Comparison of ENCODE assay signal across 41 cellular contexts in genomic region chr1:154095456-154095855, GRCh38. TPM values are rescaled to one million over a fixed set of nuclear protein-coding genes. Genes with fewer than 3 reads are reported as not detected.
"Had no signal": no experiment of that assay in that cellular context is flagged by ENCODE, and none has a peak within 500 bp of the region (broad histone marks: within the 10 kb centered on the region; RNA-seq: fewer than 3 reads in every experiment).

No MANE protein-coding gene starts in this region.

- ATAC-seq: activated naive CD4-positive, alpha-beta T cell treated with anti-CD3 and anti-CD28 coated beads, Interleukin-2, amount 50 U/mL, for 72 hours; activated naive CD8-positive, alpha-beta T cell treated with anti-CD3 and anti-CD28 coated beads, Interleukin-2, amount 50 U/mL, for 24 hours; activated T-cell treated with anti-CD3 and anti-CD28 coated beads, Interleukin-2, amount 50 U/mL, for 4 hours; activated T-cell treated with anti-CD3 and anti-CD28 coated beads, Interleukin-2, amount 50 U/mL, for 72 hours; activated T-helper 17 cell treated with anti-CD3 and anti-CD28 coated beads, Interleukin-2, amount 50 U/mL, for 72 hours; body of pancreas had no signal

- H3K36me3 Mint-ChIP-seq: activated naive CD4-positive, alpha-beta T cell treated with anti-CD3 and anti-CD28 coated beads, Interleukin-2, amount 10 ng/mL, durations not matched to agents 7 days and 5 days; activated naive CD4-positive, alpha-beta T cell treated with anti-CD3 and anti-CD28 coated beads, Interleukin-2, amount 50 U/mL, for 24 hours; activated naive CD4-positive, alpha-beta T cell treated with anti-CD3 and anti-CD28 coated beads, Interleukin-2, amount 50 U/mL, for 72 hours; activated naive CD8-positive, alpha-beta T cell; activated naive CD8-positive, alpha-beta T cell treated with anti-CD3 and anti-CD28 coated beads for 36 hours; brain had no signal

- H3K36me3 ChIP-seq: adrenal gland, ascending aorta, brain microvascular endothelial cell, breast epithelium, cardiac muscle cell had no signal

- H3K27me3 Mint-ChIP-seq: activated naive CD4-positive, alpha-beta T cell treated with anti-CD3 and anti-CD28 coated beads, Interleukin-2, amount 10 ng/mL, durations not matched to agents 7 days and 5 days; activated naive CD4-positive, alpha-beta T cell treated with anti-CD3 and anti-CD28 coated beads, Interleukin-2, amount 50 U/mL, for 24 hours; activated naive CD8-positive, alpha-beta T cell; activated naive CD8-positive, alpha-beta T cell treated with anti-CD3 and anti-CD28 coated beads for 36 hours; activated naive CD8-positive, alpha-beta T cell treated with anti-CD3 and anti-CD28 coated beads, Interleukin-2, amount 10 ng/mL, durations not matched to agents 7 days and 5 days; activated naive CD8-positive, alpha-beta T cell treated with anti-CD3 and anti-CD28 coated beads, Interleukin-2, amount 50 U/mL, for 24 hours; activated T-cell treated with anti-CD3 and anti-CD28 coated beads, Interleukin-2, amount 50 U/mL, for 24 hours; activated T-helper 17 cell treated with anti-CD3 and anti-CD28 coated beads, Interleukin-2, amount 50 U/mL, for 72 hours; brain; central memory CD8-positive, alpha-beta T cell had no signal

- H3K27ac Mint-ChIP-seq: activated naive CD4-positive, alpha-beta T cell treated with anti-CD3 and anti-CD28 coated beads for 36 hours; activated naive CD4-positive, alpha-beta T cell treated with anti-CD3 and anti-CD28 coated beads, Interleukin-2, amount 10 ng/mL, durations not matched to agents 7 days and 5 days; activated naive CD4-positive, alpha-beta T cell treated with anti-CD3 and anti-CD28 coated beads, Interleukin-2, amount 50 U/mL, for 24 hours; activated naive CD4-positive, alpha-beta T cell treated with anti-CD3 and anti-CD28 coated beads, Interleukin-2, amount 50 U/mL, for 72 hours; activated naive CD8-positive, alpha-beta T cell; activated naive CD8-positive, alpha-beta T cell treated with anti-CD3 and anti-CD28 coated beads for 36 hours; activated naive CD8-positive, alpha-beta T cell treated with anti-CD3 and anti-CD28 coated beads, Interleukin-2, amount 10 ng/mL, durations not matched to agents 7 days and 5 days; activated naive CD8-positive, alpha-beta T cell treated with anti-CD3 and anti-CD28 coated beads, Interleukin-2, amount 50 U/mL, for 24 hours; activated T-cell treated with anti-CD3 and anti-CD28 coated beads, Interleukin-2, amount 50 U/mL, for 24 hours; activated T-cell treated with anti-CD3 and anti-CD28 coated beads, Interleukin-2, amount 50 U/mL, for 72 hours; activated T-helper 1 cell treated with anti-CD3 and anti-CD28 coated beads, Interleukin-12 subunit alpha, Interleukin-12 subunit beta, Interleukin-2, Interleukin-4 antibody, amounts not matched to agents 30 ng/mL and 10 ng/mL and 1 ng/mL, durations not matched to agents 14 hours and 24 hours and 36 hours; activated T-helper 17 cell treated with anti-CD3 and anti-CD28 coated beads, Interleukin-2, amount 50 U/mL, for 72 hours; activated T-helper 2 cell treated with anti-CD3 and anti-CD28 coated beads, Interferon-gamma antibody, Interleukin-2, Interleukin-4, amounts not matched to agents 10 μg/mL and 5 μg/mL and 100 μg/mL, durations not matched to agents 14 hours and 24 hours and 36 hours; brain had no signal

- FAIRE-seq: astrocyte, bronchial epithelial cell had no signal

- H3K4me1 ChIP-seq: adrenal gland, ascending aorta, body of pancreas, breast epithelium had no signal

- DNase-seq: activated effector memory CD4-positive, alpha-beta T cell treated with anti-CD3 and anti-CD28 coated beads, Interleukin-2, amount 50 U/mL, for 16 hours; activated effector memory CD4-positive, alpha-beta T cell treated with Interleukin-2 at 50 U/mL for 16 hours; activated gamma-delta T cell; activated gamma-delta T cell treated with Interleukin-2 at 50 U/mL for 16 hours; activated naive CD4-positive, alpha-beta T cell; activated naive CD4-positive, alpha-beta T cell treated with anti-CD3 and anti-CD28 coated beads for 36 hours; activated naive CD4-positive, alpha-beta T cell treated with anti-CD3 and anti-CD28 coated beads, Interleukin-2, amount 10 ng/mL, durations not matched to agents 7 days and 5 days; activated naive CD4-positive, alpha-beta T cell treated with anti-CD3 and anti-CD28 coated beads, Interleukin-2, amount 50 U/mL, for 16 hours; activated naive CD4-positive, alpha-beta T cell treated with Interleukin-2 at 50 U/mL for 16 hours; activated naive CD8-positive, alpha-beta T cell treated with anti-CD3 and anti-CD28 coated beads for 36 hours; activated naive CD8-positive, alpha-beta T cell treated with anti-CD3 and anti-CD28 coated beads, Interleukin-2, amount 10 ng/mL, durations not matched to agents 7 days and 5 days; activated naive CD8-positive, alpha-beta T cell treated with anti-CD3 and anti-CD28 coated beads, Interleukin-2, amount 50 U/mL, for 24 hours; activated T-cell treated with anti-CD3 and anti-CD28 coated beads, Interleukin-2, amount 50 U/mL, for 24 hours; activated T-cell treated with anti-CD3 and anti-CD28 coated beads, Interleukin-2, amount 50 U/mL, for 4 hours; activated T-cell treated with anti-CD3 and anti-CD28 coated beads, Interleukin-2, amount 50 U/mL, for 48 hours; activated T-cell treated with anti-CD3 and anti-CD28 coated beads, Interleukin-2, amount 50 U/mL, for 72 hours; adrenal gland; amniotic stem cell; amygdala; anterior cingulate cortex; aorta; body of pancreas; brain microvascular endothelial cell; caudate nucleus; central memory CD4-positive, alpha-beta T cell; cerebellar nuclear complex had no signal

- H3K4me1 Mint-ChIP-seq: activated naive CD4-positive, alpha-beta T cell treated with anti-CD3 and anti-CD28 coated beads, Interleukin-2, amount 10 ng/mL, durations not matched to agents 7 days and 5 days; activated naive CD4-positive, alpha-beta T cell treated with anti-CD3 and anti-CD28 coated beads, Interleukin-2, amount 50 U/mL, for 24 hours; activated naive CD8-positive, alpha-beta T cell treated with anti-CD3 and anti-CD28 coated beads for 36 hours; activated naive CD8-positive, alpha-beta T cell treated with anti-CD3 and anti-CD28 coated beads, Interleukin-2, amount 10 ng/mL, durations not matched to agents 7 days and 5 days; activated naive CD8-positive, alpha-beta T cell treated with anti-CD3 and anti-CD28 coated beads, Interleukin-2, amount 50 U/mL, for 24 hours; activated T-helper 17 cell treated with anti-CD3 and anti-CD28 coated beads, Interleukin-2, amount 50 U/mL, for 72 hours; brain; central memory CD8-positive, alpha-beta T cell had no signal

- H3K9me3 Mint-ChIP-seq: activated naive CD4-positive, alpha-beta T cell treated with anti-CD3 and anti-CD28 coated beads for 36 hours; activated naive CD4-positive, alpha-beta T cell treated with anti-CD3 and anti-CD28 coated beads, Interleukin-2, amount 10 ng/mL, durations not matched to agents 7 days and 5 days; activated naive CD4-positive, alpha-beta T cell treated with anti-CD3 and anti-CD28 coated beads, Interleukin-2, amount 50 U/mL, for 24 hours; activated naive CD4-positive, alpha-beta T cell treated with anti-CD3 and anti-CD28 coated beads, Interleukin-2, amount 50 U/mL, for 72 hours; activated naive CD8-positive, alpha-beta T cell treated with anti-CD3 and anti-CD28 coated beads for 36 hours; activated naive CD8-positive, alpha-beta T cell treated with anti-CD3 and anti-CD28 coated beads, Interleukin-2, amount 50 U/mL, for 24 hours; activated T-cell treated with anti-CD3 and anti-CD28 coated beads, Interleukin-2, amount 50 U/mL, for 24 hours; activated T-cell treated with anti-CD3 and anti-CD28 coated beads, Interleukin-2, amount 50 U/mL, for 4 hours; activated T-cell treated with anti-CD3 and anti-CD28 coated beads, Interleukin-2, amount 50 U/mL, for 72 hours; activated T-helper 1 cell treated with anti-CD3 and anti-CD28 coated beads, Interleukin-12 subunit alpha, Interleukin-12 subunit beta, Interleukin-2, Interleukin-4 antibody, amounts not matched to agents 30 ng/mL and 10 ng/mL and 1 ng/mL, durations not matched to agents 14 hours and 24 hours and 36 hours; activated T-helper 17 cell treated with anti-CD3 and anti-CD28 coated beads, Interleukin-2, amount 50 U/mL, for 72 hours; activated T-helper 2 cell treated with anti-CD3 and anti-CD28 coated beads, Interferon-gamma antibody, Interleukin-2, Interleukin-4, amounts not matched to agents 10 μg/mL and 5 μg/mL and 100 μg/mL, durations not matched to agents 14 hours and 24 hours and 36 hours; brain; central memory CD8-positive, alpha-beta T cell had no signal

- H3K9me3 ChIP-seq: adrenal gland, ascending aorta, body of pancreas, breast epithelium had no signal

- H3K4me3 Mint-ChIP-seq: activated naive CD4-positive, alpha-beta T cell treated with anti-CD3 and anti-CD28 coated beads for 36 hours; activated naive CD4-positive, alpha-beta T cell treated with anti-CD3 and anti-CD28 coated beads, Interleukin-2, amount 10 ng/mL, durations not matched to agents 7 days and 5 days; activated naive CD4-positive, alpha-beta T cell treated with anti-CD3 and anti-CD28 coated beads, Interleukin-2, amount 50 U/mL, for 24 hours; activated naive CD8-positive, alpha-beta T cell; activated naive CD8-positive, alpha-beta T cell treated with anti-CD3 and anti-CD28 coated beads for 36 hours; activated naive CD8-positive, alpha-beta T cell treated with anti-CD3 and anti-CD28 coated beads, Interleukin-2, amount 10 ng/mL, durations not matched to agents 7 days and 5 days; activated naive CD8-positive, alpha-beta T cell treated with anti-CD3 and anti-CD28 coated beads, Interleukin-2, amount 50 U/mL, for 24 hours; activated T-cell treated with anti-CD3 and anti-CD28 coated beads, Interleukin-2, amount 50 U/mL, for 24 hours; activated T-cell treated with anti-CD3 and anti-CD28 coated beads, Interleukin-2, amount 50 U/mL, for 4 hours; activated T-cell treated with anti-CD3 and anti-CD28 coated beads, Interleukin-2, amount 50 U/mL, for 72 hours; activated T-helper 1 cell treated with anti-CD3 and anti-CD28 coated beads, Interleukin-12 subunit alpha, Interleukin-12 subunit beta, Interleukin-2, Interleukin-4 antibody, amounts not matched to agents 30 ng/mL and 10 ng/mL and 1 ng/mL, durations not matched to agents 14 hours and 24 hours and 36 hours; activated T-helper 17 cell treated with anti-CD3 and anti-CD28 coated beads, Interleukin-2, amount 50 U/mL, for 72 hours; brain; central memory CD8-positive, alpha-beta T cell had no signal

- H3K27ac ChIP-seq: adrenal gland, ascending aorta, body of pancreas, brain microvascular endothelial cell, breast epithelium, cardiac muscle cell had no signal

- H3K27me3 ChIP-seq: adrenal gland, ascending aorta, body of pancreas, brain microvascular endothelial cell, breast epithelium, cardiac muscle cell had no signal

- H3K4me3 ChIP-seq: adrenal gland, ascending aorta, body of pancreas, breast epithelium, cardiac muscle cell had no signal

RNA-seq across cellular contexts. Expression of gene NUP210L, which starts 59.4 kb away (rescaled TPM):
- total RNA-seq: activated T-helper 1 cell treated with anti-CD3 and anti-CD28 coated beads, Interleukin-12 subunit alpha, Interleukin-12 subunit beta, Interleukin-2, Interleukin-4 antibody, amounts not matched to agents 30 ng/mL and 10 ng/mL and 1 ng/mL, durations not matched to agents 14 hours and 24 hours and 36 hours; ascending aorta; astrocyte; body of pancreas; cardiac muscle cell; cerebellum; chondrocyte had no signal
- polyA plus RNA-seq: cardiac muscle cell had no signal
